13 cellular contexts compared by ENCODE assay signal in genomic region chr10:122474145-122474739, GRCh38. TPM values are rescaled to one million over a fixed set of nuclear protein-coding genes. Genes with fewer than 3 reads are reported as not detected.
DNase-seq lines count a peak whose midpoint lies in the region; ATAC-seq and TF ChIP-seq lines count a peak whose summit lies in the region.
"Had no signal": no experiment of that assay in that cellular context is flagged by ENCODE, and none has a peak within 500 bp of the region (broad histone marks: within the 10 kb centered on the region; RNA-seq: fewer than 3 reads in every experiment).

No MANE protein-coding gene starts in this region.

- BruUV-seq in OCI-LY7 (replicated peaks; lab: Mats Ljungman, UMichigan): no TSS peak

- H3K27ac ChIP-seq in esophagus squamous epithelium (peak overlapping the region in 3 of 4 donors; percentile 22 to 59 (median 42)), thyroid gland (peak overlapping the region in 2 of 3 donors; percentile 10 to 61), OCI-LY7 (ENCODE audit: low read depth, low read length, poor library complexity, severe bottlenecking) (no peak overlapping the region)

- H3K36me3 Mint-ChIP-seq in T-helper 17 cell (ENCODE audit: low read depth) (no peaks in the 10 kb centered on the region), mesothelial cell of epicardium (no peaks in the 10 kb centered on the region)

- H3K27me3 Mint-ChIP-seq in T-helper 17 cell (peaks cover 26% of the 10 kb centered on the region), mesothelial cell of epicardium (ENCODE audit: low read depth) (peaks cover 7% of the 10 kb centered on the region)

- CTCF ChIA-PET in OCI-LY7 (lab: Charles Lee; ENCODE audit: unreplicated experiment): no interaction called here

- H3K4me3 Mint-ChIP-seq in T-helper 17 cell: no peak overlapping the region
- H3K4me3 Mint-ChIP-seq in mesothelial cell of epicardium: no peak overlapping the region

- no peaks in the 10 kb centered on the region for H3K9me3 Mint-ChIP-seq in mesothelial cell of epicardium

- H3K4me3 ChIP-seq in esophagus squamous epithelium (no peak overlapping the region), thyroid gland (replicated peaks in 1 of 3) (no peak overlapping the region), OCI-LY7 (ENCODE audit: low read depth, low read length, poor library complexity, severe bottlenecking) (no peak overlapping the region)

- H3K9me3 ChIP-seq in T-helper 17 cell (ENCODE audit: control insufficient read depth, low read length, poor library complexity, severe bottlenecking) (no peaks in the 10 kb centered on the region), esophagus squamous epithelium (no peaks in the 10 kb centered on the region), thyroid gland (no peaks in the 10 kb centered on the region), OCI-LY7 (ENCODE audit: low read length) (no peaks in the 10 kb centered on the region)

- no peak for TF ChIP-seq CTCF in esophagus squamous epithelium (IDR thresholded peaks at IDR 0.05)
- no peak for TF ChIP-seq CTCF in mesothelial cell of epicardium (IDR thresholded peaks at IDR 0.05; ENCODE audit: unreplicated experiment)
- no peak for TF ChIP-seq CTCF in thyroid gland (IDR thresholded peaks at IDR 0.05)
- no peak for TF ChIP-seq CTCF in OCI-LY7 (conservative IDR thresholded peaks at IDR 0.05; ENCODE audit: low read length)

- WGBS in esophagus squamous epithelium, 2 donors: 46 to 66% methylated on average over 13 to 14 of the region's 15 CpGs
- 73 to 75% methylated on average over 15 of the region's 15 CpGs for WGBS in thyroid gland, 2 donors

- POLR2A ChIA-PET in OCI-LY7 (lab: Charles Lee): no interaction called here

- no peak overlapping the region for H3K4me2 ChIP-seq in OCI-LY7 (ENCODE audit: low read length)

- H3K9me2 ChIP-seq in OCI-LY7 (ENCODE audit: insufficient read depth, low read length): no peaks in the 10 kb centered on the region

- no peaks in the 10 kb centered on the region for H4K20me1 ChIP-seq in OCI-LY7 (ENCODE audit: insufficient read depth, low read length)

- no peak for ATAC-seq in T-helper 17 cell
- ATAC-seq: activated CD4-positive, CD25-positive, alpha-beta regulatory T cell treated with anti-CD3 and anti-CD28 coated beads, Interleukin-2, amount 50 U/mL, for 24 hours had no signal

- peaks cover 20 to 49% (median 30%) of the 10 kb centered on the region in 3 donors for H3K4me1 ChIP-seq in esophagus squamous epithelium
- peaks cover 3 to 24% of the 10 kb centered on the region in 2 donors for H3K4me1 ChIP-seq in thyroid gland
- no peaks in the 10 kb centered on the region for H3K4me1 ChIP-seq in OCI-LY7 (ENCODE audit: insufficient read depth, low read length, poor library complexity, severe bottlenecking)

- H3K27ac Mint-ChIP-seq in T-helper 17 cell (peak overlapping the region; percentile 66), mesothelial cell of epicardium (peak overlapping the region; percentile 74)

- DNase-seq in T-helper 17 cell (no peak), esophagus squamous epithelium (lab: John Stamatoyannopoulos, UW) (no peak), mesothelial cell of epicardium (ENCODE audit: low spot score in 2 of 2, unreplicated experiment in 2 of 2) (no peak), thyroid gland (no peak), T-helper 9 cell (no peak), OCI-LY7 (ENCODE audit: low spot score) (no peak)
- no peak for DNase-seq in activated naive CD4-positive, alpha-beta T cell treated with Interleukin-2 at 50 U/mL for 16 hours
- DNase-seq: activated effector memory CD4-positive, alpha-beta T cell treated with anti-CD3 and anti-CD28 coated beads, Interleukin-2, amount 50 U/mL, for 16 hours; Karpas-422; SHP77 had no signal

- intact Hi-C loops in esophagus squamous epithelium (cut with DNase I) (no loop called here), thyroid gland (cut with DNase I) (no loop called here), OCI-LY7 (cut with micrococcal nuclease; ENCODE audit: unreplicated experiment) (no loop called here)

- H3K4me1 Mint-ChIP-seq in T-helper 17 cell (peaks cover 7% of the 10 kb centered on the region), mesothelial cell of epicardium (peaks cover 27% of the 10 kb centered on the region)

- no peak overlapping the region for H2AFZ ChIP-seq in OCI-LY7 (ENCODE audit: low read length)

- H3K27me3 ChIP-seq in esophagus squamous epithelium (no peaks in the 10 kb centered on the region), thyroid gland (no peaks in the 10 kb centered on the region)

- H3K36me3 ChIP-seq in esophagus squamous epithelium: no peaks in the 10 kb centered on the region
- H3K36me3 ChIP-seq in thyroid gland: no peaks in the 10 kb centered on the region
- no peaks in the 10 kb centered on the region for H3K36me3 ChIP-seq in OCI-LY7 (ENCODE audit: insufficient read depth, low read length)

- TF ChIP-seq POLR2A in esophagus squamous epithelium (IDR thresholded peaks at IDR 0.05) (no peak), thyroid gland (IDR thresholded peaks at IDR 0.05) (no peak)

- H3K79me2 ChIP-seq in OCI-LY7 (ENCODE audit: insufficient read depth, low read depth, low read length): no peaks in the 10 kb centered on the region

RNA-seq across cellular contexts. Expression of gene HTRA1, which starts 12.9 kb away (rescaled TPM):
- under 1 TPM; 0.30 to 0.55 TPM for total RNA-seq in T-helper 17 cell
- 10 to 100 TPM in 3 of 4 donors, 1 to 10 TPM in 1; 6.3 to 62.2 (median 25.8) TPM for total RNA-seq in esophagus squamous epithelium
- 12.2 to 13.1 TPM (median 12.5 TPM) in 3 replicates for total RNA-seq in mesothelial cell of epicardium
- 10 to 100 TPM; 37.1 to 99.4 (median 68.2) TPM for total RNA-seq in thyroid gland
- not detected in 2 replicates for total RNA-seq in OCI-LY7 (2014; rRNA removed; shearing (Covaris generic))
- not detected in 2 replicates for total RNA-seq in OCI-LY7 (2022)

RNA-seq across cellular contexts. Expression of gene ARMS2, which starts 19.8 kb away (rescaled TPM):
- total RNA-seq in T-helper 17 cell: not detected
- total RNA-seq in esophagus squamous epithelium: not detected
- total RNA-seq in mesothelial cell of epicardium: not detected in 3 replicates
- not detected for total RNA-seq in thyroid gland
- total RNA-seq in OCI-LY7 (2014; rRNA removed; shearing (Covaris generic)): not detected in 2 replicates
- total RNA-seq in OCI-LY7 (2022): not detected in 2 replicates
- total RNA-seq: NCI-H460, subcutaneous adipose tissue had no signal
